Comparison of ENCODE assay signal across 8 cellular contexts in the genomic region with DNA sequence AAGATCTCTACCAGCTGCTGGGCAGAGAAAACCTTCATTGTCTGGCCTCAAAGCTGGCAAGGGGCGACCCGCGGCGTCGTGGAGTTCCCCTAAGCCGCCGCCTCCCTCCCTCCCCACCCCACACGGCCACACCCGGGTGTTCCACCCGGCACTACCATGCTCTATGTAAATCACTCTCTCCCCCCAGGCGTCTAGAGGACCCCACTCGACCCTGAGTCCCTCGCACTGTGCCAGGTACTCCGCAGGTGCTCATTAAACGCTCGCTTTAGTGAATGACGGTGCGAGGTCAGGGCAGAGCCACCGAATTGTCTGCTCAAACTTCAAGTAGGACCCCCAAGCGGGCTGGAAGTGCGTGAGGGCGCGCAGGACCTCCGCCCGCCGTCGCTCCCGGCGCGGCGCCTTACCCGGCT. TPM values are rescaled to one million over a fixed set of nuclear protein-coding genes. Genes with fewer than 3 reads are reported as not detected.
A peak's percentile ranks its signal among the peaks of the same experiment; 100 is the strongest.
DNase-seq lines count a peak whose midpoint lies in the region; ATAC-seq and TF ChIP-seq lines count a peak whose summit lies in the region.

No MANE protein-coding gene starts in this region.

- H3K4me1 ChIP-seq in Peyer's patch: peaks cover 3 to 38% (median 13%) of the 10 kb centered on the region in 4 donors
- H3K4me1 ChIP-seq in adipocyte (ENCODE audit: control insufficient read depth, insufficient read depth, low read length): peaks cover 24% of the 10 kb centered on the region

- H3K27me3 Mint-ChIP-seq in immature natural killer cell (ENCODE audit: low read depth in 3 of 3): peaks cover 2 to 9% (median 4%) of the 10 kb centered on the region in 3 donors

- H3K4me1 Mint-ChIP-seq in immature natural killer cell: peaks cover 46 to 59% of the 10 kb centered on the region in 2 donors

- H3K4me3 ChIP-seq in Peyer's patch: peak overlapping the region; percentile 51 to 95 (median 82)
- peak overlapping the region; percentile 85 for H3K4me3 ChIP-seq in adipocyte (ENCODE audit: low read length)

- H3K4me3 Mint-ChIP-seq in immature natural killer cell: peak overlapping the region; percentile 90 to 95 (median 92)

- peaks cover 7 to 17% (median 13%) of the 10 kb centered on the region in 6 donors for H3K9me3 Mint-ChIP-seq in immature natural killer cell

- H3K27ac ChIP-seq in Peyer's patch: peak overlapping the region; percentile 80 to 96 (median 96)

- no peak for TF ChIP-seq POLR2A in Peyer's patch (IDR thresholded peaks at IDR 0.05)

- no peaks in the 10 kb centered on the region for H3K36me3 ChIP-seq in Peyer's patch
- H3K36me3 ChIP-seq in adipocyte (ENCODE audit: control insufficient read depth, insufficient read depth, low read length, severe bottlenecking): peaks cover under 1% of the 10 kb centered on the region

- ATAC-seq in GM18861 (IDR thresholded peaks at IDR 0.05; ENCODE audit: unreplicated experiment) (peak; percentile 15), HG02938 (IDR thresholded peaks at IDR 0.05; ENCODE audit: unreplicated experiment) (peak; percentile 25), GM18873 (IDR thresholded peaks at IDR 0.05; ENCODE audit: low FRiP score, unreplicated experiment) (no peak)

- H3K9me3 ChIP-seq in Peyer's patch (no peaks in the 10 kb centered on the region), adipocyte (ENCODE audit: control insufficient read depth, low read length) (peaks cover 12% of the 10 kb centered on the region)

- DNase-seq in Peyer's patch (peak in 2 of 3 donors; percentile 61 to 73), adipocyte (ENCODE audit: low read depth) (peak; percentile 32), immature natural killer cell (peak; percentile 38 to 47 (median 40)), NOMO-1 treated with DMSO at 0.1 percent for 48 hours (lab: John Stamatoyannopoulos, UW; ENCODE audit: unreplicated experiment) (no peak)
- DNase-seq in stimulated activated CD4-positive, alpha-beta T cell treated with anti-CD3 and anti-CD28 coated beads, Interleukin-4, amount 100 ng/mL, for 4 hours: peak; percentile 41 to 63

- no peak for TF ChIP-seq CTCF in Peyer's patch (IDR thresholded peaks at IDR 0.05)

- peaks cover 11 to 16% (median 15%) of the 10 kb centered on the region in 3 donors for H3K36me3 Mint-ChIP-seq in immature natural killer cell

- H3K27ac Mint-ChIP-seq in immature natural killer cell: peak overlapping the region; percentile 52 to 96 (median 92)

- no peaks in the 10 kb centered on the region for H3K27me3 ChIP-seq in Peyer's patch
- H3K27me3 ChIP-seq in adipocyte (replicated peaks; ENCODE audit: control insufficient read depth, insufficient read depth, low read length): no peaks in the 10 kb centered on the region

- H3K9ac ChIP-seq in adipocyte (ENCODE audit: low read length): peak overlapping the region; percentile 87

RNA-seq across cellular contexts. Expression of a gene that starts 0.6 kb away (rescaled TPM):
- 100 to 1,000 TPM; 121 to 184 (median 156) TPM for total RNA-seq in Peyer's patch
- polyA plus RNA-seq in immature natural killer cell: 10 to 100 TPM; 23.3 to 26.8 (median 24.3) TPM
